ENCODE assay signal across 20 cellular contexts in genomic region chr9:131817073-131817472, GRCh38.
"Had no signal": no experiment of that assay in that cellular context is flagged by ENCODE, and none has a peak within 500 bp of the region (broad histone marks: within the 10 kb centered on the region; RNA-seq: fewer than 3 reads in every experiment).

No MANE protein-coding gene starts in this region.

- H3K4me3 ChIP-seq: breast epithelium, Peyer's patch, SJCRH30 had no signal

- H3K36me3 ChIP-seq: breast epithelium, Peyer's patch, SJCRH30, WERI-Rb-1 had no signal

- H3K27me3 ChIP-seq: Peyer's patch, SJCRH30 had no signal

- H3K36me3 Mint-ChIP-seq: activated naive CD4-positive, alpha-beta T cell treated with anti-CD3 and anti-CD28 coated beads, Interleukin-2, amount 50 U/mL, for 24 hours had no signal

- H3K4me3 Mint-ChIP-seq: activated CD8-positive, alpha-beta T cell treated with anti-CD3 and anti-CD28 coated beads for 36 hours; activated naive CD4-positive, alpha-beta T cell treated with anti-CD3 and anti-CD28 coated beads, Interleukin-2, amount 50 U/mL, for 24 hours; activated T-helper 1 cell treated with anti-CD3 and anti-CD28 coated beads, Interleukin-12 subunit alpha, Interleukin-12 subunit beta, Interleukin-2, Interleukin-4 antibody, amounts not matched to agents 30 ng/mL and 10 ng/mL and 1 ng/mL, durations not matched to agents 14 hours and 24 hours and 36 hours had no signal

- DNase-seq: activated CD4-positive, alpha-beta T cell treated with anti-CD3 and anti-CD28 coated beads for 4 hours; activated CD8-positive, alpha-beta memory T cell treated with anti-CD3 and anti-CD28 coated beads, Interleukin-2, amount 50 U/mL, for 48 hours; activated CD8-positive, alpha-beta T cell treated with anti-CD3 and anti-CD28 coated beads for 36 hours; activated effector memory CD4-positive, alpha-beta T cell treated with Interleukin-2 at 50 U/mL for 16 hours; activated naive CD4-positive, alpha-beta T cell; activated T-cell treated with anti-CD3 and anti-CD28 coated beads, Interleukin-2, amount 50 U/mL, for 1 hour; aorta; IMR-90; Kasumi-1; KBM-7; Peyer's patch; Right ventricle myocardium superior; SK-N-SH; T-helper 1 cell; WERI-Rb-1 had no signal

- H3K27ac ChIP-seq: breast epithelium, Peyer's patch, RWPE1, WERI-Rb-1 had no signal

- H3K4me1 ChIP-seq: breast epithelium, Peyer's patch had no signal

- H3K4me2 ChIP-seq: SK-N-SH had no signal

- ATAC-seq: activated CD8-positive, alpha-beta T cell treated with anti-CD3 and anti-CD28 coated beads for 36 hours had no signal

- H3K9me3 ChIP-seq: breast epithelium, Peyer's patch, SJCRH30, SK-N-SH had no signal

- H3K9me3 Mint-ChIP-seq: activated CD8-positive, alpha-beta T cell treated with anti-CD3 and anti-CD28 coated beads for 36 hours; activated naive CD4-positive, alpha-beta T cell treated with anti-CD3 and anti-CD28 coated beads, Interleukin-2, amount 50 U/mL, for 24 hours; activated T-helper 1 cell treated with anti-CD3 and anti-CD28 coated beads, Interleukin-12 subunit alpha, Interleukin-12 subunit beta, Interleukin-2, Interleukin-4 antibody, amounts not matched to agents 30 ng/mL and 10 ng/mL and 1 ng/mL, durations not matched to agents 14 hours and 24 hours and 36 hours had no signal

- H3K4me1 Mint-ChIP-seq: activated naive CD4-positive, alpha-beta T cell treated with anti-CD3 and anti-CD28 coated beads, Interleukin-2, amount 50 U/mL, for 24 hours had no signal
